In the genomic region with DNA sequence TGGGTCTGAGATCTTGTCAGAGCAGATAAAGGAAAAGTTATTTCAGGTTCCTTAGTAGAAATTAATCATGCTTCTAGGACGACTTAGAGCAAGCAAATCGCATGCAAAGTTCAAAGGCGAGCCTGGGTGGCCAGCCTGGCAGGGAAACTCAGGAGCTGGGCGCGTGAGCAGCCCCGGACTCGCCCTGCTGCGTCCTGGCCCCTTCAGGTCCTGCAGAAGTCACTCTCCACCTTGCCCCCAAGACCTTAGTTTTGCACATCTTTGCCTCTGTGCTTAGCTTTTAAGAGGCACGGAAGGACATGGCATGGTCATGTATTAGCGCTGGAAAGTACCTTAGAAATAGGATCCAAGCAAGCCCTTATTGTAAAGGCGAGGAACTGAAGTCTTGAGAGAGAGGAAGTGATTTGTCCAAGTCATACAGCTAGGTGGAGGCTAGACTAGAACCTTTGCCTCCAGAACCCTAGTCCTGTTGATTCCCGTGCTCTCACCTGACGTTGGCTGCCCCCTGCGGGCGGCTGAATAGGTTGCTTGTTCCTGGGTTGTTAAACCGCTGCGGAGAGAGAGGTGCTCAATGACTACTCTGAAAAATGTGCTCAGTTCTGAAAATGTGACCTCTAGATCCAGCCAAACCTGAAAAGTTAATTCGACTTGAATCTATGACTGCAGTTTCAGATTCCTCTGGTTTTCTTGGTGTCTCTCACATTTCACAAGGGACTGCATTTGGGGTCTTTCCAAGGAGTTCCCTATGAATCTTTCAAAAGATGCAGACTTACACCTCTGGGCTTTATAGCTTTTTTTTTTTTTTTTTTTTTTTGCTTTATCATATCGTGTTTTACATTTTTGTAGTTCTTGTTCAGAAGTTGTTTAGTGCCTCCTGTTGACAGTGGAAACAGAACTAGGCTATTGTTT, we compare ENCODE assay signal across 9 cellular contexts. TPM values are rescaled to one million over a fixed set of nuclear protein-coding genes. Genes with fewer than 3 reads are reported as not detected.
DNase-seq lines count a peak whose midpoint lies in the region; FAIRE-seq and TF ChIP-seq lines count a peak whose summit lies in the region.
"Had no signal": no experiment of that assay in that cellular context is flagged by ENCODE, and none has a peak within 500 bp of the region (broad histone marks: within the 10 kb centered on the region; RNA-seq: fewer than 3 reads in every experiment).

No MANE protein-coding gene starts in this region.

- no CpG with 5 or more reads among the region's 19 CpGs for WGBS in H9 (ENCODE audit: extremely low coverage, insufficient read length, low lambda C conversion rate)

- H3K36me3 Mint-ChIP-seq in H9 (ENCODE audit: insufficient read depth in 1 of 3, low read depth in 3 of 3) (peaks cover 0 to 19% (median 15%) of the 10 kb centered on the region in 3 experiments; a peak in 5 of 7 replicates), astrocyte (ENCODE audit: low read depth, unreplicated experiment) (no peaks in the 10 kb centered on the region)
- H3K36me3 Mint-ChIP-seq in T-helper 1 cell treated with Interleukin-12 subunit alpha and Interleukin-12 subunit beta and Interleukin-4 antibody, amounts not matched to agents 30 μg/mL and 1 μg/mL, for 36 hours (ENCODE audit: low read depth) = peaks cover 14% of the 10 kb centered on the region

- no peak overlapping the region for H2BK20ac ChIP-seq in H9 (ENCODE audit: low read depth, low read length, poor library complexity, severe bottlenecking)

- H4K20me1 ChIP-seq in H9 (ENCODE audit: control insufficient read depth, insufficient read depth, insufficient read length) (no peaks in the 10 kb centered on the region), astrocyte (ENCODE audit: insufficient read depth, low read length) (no peaks in the 10 kb centered on the region)

- TF ChIP-seq CTCF in H9 (conservative IDR thresholded peaks at IDR 0.05) (peak; percentile 79), astrocyte (IDR thresholded peaks at IDR 0.05; ENCODE audit: insufficient read depth, low read depth, low read length) (peak; percentile 51)

- no peak overlapping the region for H4K91ac ChIP-seq in H9 (ENCODE audit: insufficient read length, low read depth, low read length)

- no peak overlapping the region for H3K4ac ChIP-seq in H9 (ENCODE audit: low read depth, low read length)

- no peak overlapping the region for H4K8ac ChIP-seq in H9 (replicated peaks; ENCODE audit: insufficient read length, low read depth, low read length)

- H3K27ac Mint-ChIP-seq in H9 (no peak overlapping the region), astrocyte (ENCODE audit: unreplicated experiment) (no peak overlapping the region)
- H3K27ac Mint-ChIP-seq in T-helper 1 cell treated with Interleukin-12 subunit alpha and Interleukin-12 subunit beta and Interleukin-4 antibody, amounts not matched to agents 30 μg/mL and 1 μg/mL, for 36 hours = peak overlapping the region; percentile 88

- peaks cover 0 to 3% of the 10 kb centered on the region in 2 experiments; a peak in 2 of 5 replicates for H3K9me3 Mint-ChIP-seq in H9
- H3K9me3 Mint-ChIP-seq in T-helper 1 cell treated with Interleukin-12 subunit alpha and Interleukin-12 subunit beta and Interleukin-4 antibody, amounts not matched to agents 30 μg/mL and 1 μg/mL, for 36 hours = no peaks in the 10 kb centered on the region
- H3K9me3 Mint-ChIP-seq in astrocyte (ENCODE audit: unreplicated experiment) = no peaks in the 10 kb centered on the region

- no peaks in the 10 kb centered on the region for H3K36me3 ChIP-seq in astrocyte (ENCODE audit: insufficient read depth, low read length)
- H3K36me3 ChIP-seq: uterus had no signal

- no peak overlapping the region for H2BK12ac ChIP-seq in H9 (ENCODE audit: insufficient read length, low read depth, low read length)

- no peak overlapping the region for H3K14ac ChIP-seq in H9 (ENCODE audit: insufficient read depth, low read length)

- H3K27me3 ChIP-seq in H9 (ENCODE audit: insufficient read depth, low read length) (peaks cover 7% of the 10 kb centered on the region; the same call in 1 of the 2 replicates), astrocyte (ENCODE audit: insufficient read depth, low read length) (no peaks in the 10 kb centered on the region)

- no peak overlapping the region for H4K5ac ChIP-seq in H9 (ENCODE audit: insufficient read length, low read depth, low read length)

- H2AFZ ChIP-seq in H9 (ENCODE audit: low read length) (no peak overlapping the region), astrocyte (ENCODE audit: low read depth, low read length) (peak overlapping the region; percentile 96)

- H3K4me2 ChIP-seq in H9 (ENCODE audit: insufficient read depth, insufficient read length, low read length) (peak overlapping the region; percentile 91), astrocyte (ENCODE audit: low read length) (peak overlapping the region; percentile 99)

- H2BK120ac ChIP-seq in H9 (ENCODE audit: low read depth, low read length, poor library complexity, severe bottlenecking) = no peak overlapping the region

- intact Hi-C loops in posterior cingulate gyrus (cut with DNase I) = no loop called here

- H3K4me1 ChIP-seq in H9 (ENCODE audit: insufficient read depth, low read length) (peaks cover 2% of the 10 kb centered on the region; the same call in 1 of the 2 replicates), astrocyte (ENCODE audit: insufficient read depth, low read length) (peaks cover 14% of the 10 kb centered on the region)

- H3K56ac ChIP-seq in H9 (ENCODE audit: insufficient read length, low read depth, low read length) = no peak overlapping the region

- H3K4me3 Mint-ChIP-seq in H9 (peak overlapping the region; percentile 71 to 89), astrocyte (ENCODE audit: unreplicated experiment) (peak overlapping the region; percentile 37)
- peak overlapping the region; percentile 95 for H3K4me3 Mint-ChIP-seq in T-helper 1 cell treated with Interleukin-12 subunit alpha and Interleukin-12 subunit beta and Interleukin-4 antibody, amounts not matched to agents 30 μg/mL and 1 μg/mL, for 36 hours

- no peak overlapping the region for H3K23ac ChIP-seq in H9 (ENCODE audit: insufficient read length, low read depth, low read length)

- H2BK5ac ChIP-seq in H9 (ENCODE audit: insufficient read length, low read length) = no peak overlapping the region

- no peak overlapping the region for H3K27ac ChIP-seq in H9 (ENCODE audit: insufficient read length, low read depth, low read length)
- no peak overlapping the region for H3K27ac ChIP-seq in astrocyte (ENCODE audit: low read depth, low read length)
- H3K27ac ChIP-seq: uterus had no signal

- H3K4me3 ChIP-seq in GM08714 (ENCODE audit: low read length) (peak overlapping the region; percentile 77), astrocyte (ENCODE audit: insufficient read depth, low read depth, low read length) (peak overlapping the region; percentile 75)

- peaks cover 30% of the 10 kb centered on the region for H3K23me2 ChIP-seq in H9 (ENCODE audit: insufficient read length, low read depth, low read length, poor library complexity, severe bottlenecking)

- H3K27me3 Mint-ChIP-seq in H9 (ENCODE audit: low read depth) (peaks cover 34% of the 10 kb centered on the region), astrocyte (ENCODE audit: low read depth, unreplicated experiment) (peaks cover 25% of the 10 kb centered on the region)
- no peaks in the 10 kb centered on the region for H3K27me3 Mint-ChIP-seq in T-helper 1 cell treated with Interleukin-12 subunit alpha and Interleukin-12 subunit beta and Interleukin-4 antibody, amounts not matched to agents 30 μg/mL and 1 μg/mL, for 36 hours (ENCODE audit: low read depth)

- H3T11ph ChIP-seq in H9 (ENCODE audit: low read length) = no peak overlapping the region

- no peak overlapping the region for H2AK5ac ChIP-seq in H9 (ENCODE audit: insufficient read length, low read length)

- H3K9me3 ChIP-seq in H9 (ENCODE audit: control insufficient read depth, low read depth, low read length) = no peaks in the 10 kb centered on the region
- no peaks in the 10 kb centered on the region for H3K9me3 ChIP-seq in astrocyte (ENCODE audit: insufficient read depth, low read depth, low read length)
- H3K9me3 ChIP-seq: uterus had no signal

- no peaks in the 10 kb centered on the region for H3K79me1 ChIP-seq in H9 (ENCODE audit: insufficient read depth, low read depth, low read length, poor library complexity, severe bottlenecking)

- DNase-seq in H9 (peak; percentile 85), LoVo (ENCODE audit: low spot score) (peak; percentile 77), astrocyte (ENCODE audit: low read depth) (peak; percentile 9), islet precursor cell (peak; percentile 81), posterior cingulate gyrus (no peak)
- peak; percentile 69 to 71 for DNase-seq in stimulated activated CD4-positive, alpha-beta T cell treated with anti-CD3 and anti-CD28 coated beads, Interleukin-2, amount 100 ng/mL, for 48 hours

- H3K9ac ChIP-seq in H9 (ENCODE audit: extremely low read depth, insufficient read length, low read length) = peak overlapping the region; percentile 21
- peak overlapping the region; percentile 79 for H3K9ac ChIP-seq in astrocyte (ENCODE audit: low read length)

- H3K79me2 ChIP-seq in H9 (ENCODE audit: insufficient read depth, low read length) (no peaks in the 10 kb centered on the region), astrocyte (ENCODE audit: insufficient read depth, low read length) (no peaks in the 10 kb centered on the region)

- H3K4me1 Mint-ChIP-seq in H9 = peaks cover 16 to 23% of the 10 kb centered on the region in 2 experiments
- peaks cover 37% of the 10 kb centered on the region for H3K4me1 Mint-ChIP-seq in T-helper 1 cell treated with Interleukin-12 subunit alpha and Interleukin-12 subunit beta and Interleukin-4 antibody, amounts not matched to agents 30 μg/mL and 1 μg/mL, for 36 hours (ENCODE audit: low read depth)
- H3K4me1 Mint-ChIP-seq in astrocyte (ENCODE audit: low read depth, unreplicated experiment) = peaks cover 4% of the 10 kb centered on the region

- no peak overlapping the region for H3K18ac ChIP-seq in H9 (ENCODE audit: insufficient read length, low read depth, low read length)

- H2BK15ac ChIP-seq in H9 (ENCODE audit: low read depth, low read length) = no peak overlapping the region

- FAIRE-seq in astrocyte (lab: Jason Lieb, UNC) = no peak

RNA-seq across cellular contexts. Expression of a gene that starts 2.7 kb away (rescaled TPM):
- total RNA-seq in H9 (2021) = 5.8 and 6.7 TPM in 2 replicates
- 0.12 TPM in 1 of 2 replicates, not detected in the other for total RNA-seq in astrocyte

Comparison
In these comparisons a context has a peak if more than half of its experiments do, and no peak if none do; other contexts are left out.
1. DNase-seq: peak in H9 (single experiment), LoVo (single experiment), astrocyte (single experiment), islet precursor cell (single experiment) and stimulated activated CD4-positive, alpha-beta T cell treated with anti-CD3 and anti-CD28 coated beads, Interleukin-2, amount 100 ng/mL, for 48 hours (2 of 2); none in posterior cingulate gyrus (0 of 10).
2. H3K4me3 Mint-ChIP-seq: peak in every context shown above with its lines; median percentile 95 in T-helper 1 cell treated with Interleukin-12 subunit alpha and Interleukin-12 subunit beta and Interleukin-4 antibody, amounts not matched to agents 30 μg/mL and 1 μg/mL, for 36 hours; 80 in H9; 37 in astrocyte.